Comparison of ENCODE assay signal across 1 cellular context in genomic region chr15:59104912-59105732, GRCh38.
TF ChIP-seq lines count a peak whose summit lies in the region.

Gene CCNB2 (plus strand): TSS chr15:59105146. CDS start chr15:59105269, 123 bp downstream.

TF ChIP-seq in HepG2, 621 proteins besides CTCF, POLR2A, EP300 and RAD21 (continued from another document and continues in another):
- TF ChIP-seq, protein P1, sequence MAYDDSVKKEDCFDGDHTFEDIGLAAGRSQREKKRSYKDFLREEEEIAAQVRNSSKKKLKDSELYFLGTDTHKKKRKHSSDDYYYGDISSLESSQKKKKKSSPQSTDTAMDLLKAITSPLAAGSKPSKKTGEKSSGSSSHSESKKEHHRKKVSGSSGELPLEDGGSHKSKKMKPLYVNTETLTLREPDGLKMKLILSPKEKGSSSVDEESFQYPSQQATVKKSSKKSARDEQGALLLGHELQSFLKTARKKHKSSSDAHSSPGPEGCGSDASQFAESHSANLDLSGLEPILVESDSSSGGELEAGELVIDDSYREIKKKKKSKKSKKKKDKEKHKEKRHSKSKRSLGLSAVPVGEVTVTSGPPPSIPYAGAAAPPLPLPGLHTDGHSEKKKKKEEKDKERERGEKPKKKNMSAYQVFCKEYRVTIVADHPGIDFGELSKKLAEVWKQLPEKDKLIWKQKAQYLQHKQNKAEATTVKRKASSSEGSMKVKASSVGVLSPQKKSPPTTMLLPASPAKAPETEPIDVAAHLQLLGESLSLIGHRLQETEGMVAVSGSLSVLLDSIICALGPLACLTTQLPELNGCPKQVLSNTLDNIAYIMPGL (CRISPR knock-in tag; IDR thresholded peaks at IDR 0.05; ENCODE audit: borderline replicate concordance in 1 of 2, low read depth in 1 of 2) = no peak
- TF ChIP-seq CCDC6 (CRISPR knock-in tag; IDR thresholded peaks at IDR 0.05) = peak; percentile 60; the same call in 1 of the 2 replicates
- no peak for TF ChIP-seq NFE2 (CRISPR knock-in tag; IDR thresholded peaks at IDR 0.05)
- TF ChIP-seq ZNF580 (CRISPR knock-in tag; IDR thresholded peaks at IDR 0.05; ENCODE audit: borderline replicate concordance, low read depth) = 0 out of 2 replicates have a peak, but pooled peaks have one; percentile 31
- TF ChIP-seq NFYC (CRISPR knock-in tag; IDR thresholded peaks at IDR 0.05) = peak; percentile 94
- TF ChIP-seq GZF1 (CRISPR knock-in tag; IDR thresholded peaks at IDR 0.05) = no peak
- no peak for TF ChIP-seq ZSCAN9 (CRISPR knock-in tag; IDR thresholded peaks at IDR 0.05; ENCODE audit: borderline replicate concordance)
- TF ChIP-seq PITX1 (CRISPR knock-in tag; IDR thresholded peaks at IDR 0.05) = peak; percentile 70; the same call in 1 of the 2 replicates
- TF ChIP-seq KDM1A (CRISPR knock-in tag; IDR thresholded peaks at IDR 0.05) = no peak
- no peak for TF ChIP-seq RBAK (CRISPR knock-in tag; IDR thresholded peaks at IDR 0.05)
- no peak for TF ChIP-seq ZNF225 (CRISPR knock-in tag; IDR thresholded peaks at IDR 0.05)
- no peak for TF ChIP-seq ZNF589 (CRISPR knock-in tag; conservative IDR thresholded peaks at IDR 0.05)
- TF ChIP-seq RBFOX2 (IDR thresholded peaks at IDR 0.05; ENCODE audit: low read depth, low read length) = peak; percentile 76
- TF ChIP-seq, protein P2, sequence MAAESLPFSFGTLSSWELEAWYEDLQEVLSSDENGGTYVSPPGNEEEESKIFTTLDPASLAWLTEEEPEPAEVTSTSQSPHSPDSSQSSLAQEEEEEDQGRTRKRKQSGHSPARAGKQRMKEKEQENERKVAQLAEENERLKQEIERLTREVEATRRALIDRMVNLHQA (CRISPR knock-in tag; IDR thresholded peaks at IDR 0.05) = no peak
- TF ChIP-seq, protein P3, sequence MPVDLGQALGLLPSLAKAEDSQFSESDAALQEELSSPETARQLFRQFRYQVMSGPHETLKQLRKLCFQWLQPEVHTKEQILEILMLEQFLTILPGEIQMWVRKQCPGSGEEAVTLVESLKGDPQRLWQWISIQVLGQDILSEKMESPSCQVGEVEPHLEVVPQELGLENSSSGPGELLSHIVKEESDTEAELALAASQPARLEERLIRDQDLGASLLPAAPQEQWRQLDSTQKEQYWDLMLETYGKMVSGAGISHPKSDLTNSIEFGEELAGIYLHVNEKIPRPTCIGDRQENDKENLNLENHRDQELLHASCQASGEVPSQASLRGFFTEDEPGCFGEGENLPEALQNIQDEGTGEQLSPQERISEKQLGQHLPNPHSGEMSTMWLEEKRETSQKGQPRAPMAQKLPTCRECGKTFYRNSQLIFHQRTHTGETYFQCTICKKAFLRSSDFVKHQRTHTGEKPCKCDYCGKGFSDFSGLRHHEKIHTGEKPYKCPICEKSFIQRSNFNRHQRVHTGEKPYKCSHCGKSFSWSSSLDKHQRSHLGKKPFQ (CRISPR knock-in tag; IDR thresholded peaks at IDR 0.05; ENCODE audit: insufficient replicate concordance) = no peak
- 0 out of 2 replicates have a peak, but pooled peaks have one; percentile 44 for TF ChIP-seq ZFP1 (CRISPR knock-in tag; IDR thresholded peaks at IDR 0.05)
- 0 out of 2 replicates have a peak, but pooled peaks have one; percentile 18 for TF ChIP-seq FOXO1 (CRISPR knock-in tag; IDR thresholded peaks at IDR 0.05)
- TF ChIP-seq KMT2A (CRISPR knock-in tag; IDR thresholded peaks at IDR 0.05) = peak; percentile 95
- TF ChIP-seq ZNF430 (CRISPR knock-in tag; IDR thresholded peaks at IDR 0.05) = no peak
- peak; percentile 66 for TF ChIP-seq BHLHE40 (IDR thresholded peaks at IDR 0.05; ENCODE audit: low read length)
- peak; percentile 67; the same call in 1 of the 2 replicates for TF ChIP-seq BRCA1 (CRISPR knock-in tag; IDR thresholded peaks at IDR 0.05)
- TF ChIP-seq MYC (CRISPR knock-in tag; IDR thresholded peaks at IDR 0.05; ENCODE audit: borderline replicate concordance) = peak; percentile 81
- TF ChIP-seq CEBPB (IDR thresholded peaks at IDR 0.05; ENCODE audit: borderline replicate concordance, low read depth, low read length) = no peak
- peak; percentile 33; the same call in 1 of the 2 replicates for TF ChIP-seq PRMT3 (CRISPR knock-in tag; IDR thresholded peaks at IDR 0.05; ENCODE audit: borderline replicate concordance, low read depth)
- TF ChIP-seq CHCHD3 (CRISPR knock-in tag; IDR thresholded peaks at IDR 0.05) = peak; percentile 66; the same call in 1 of the 2 replicates
- peak; percentile 46; the same call in 1 of the 2 replicates for TF ChIP-seq FOXJ3 (CRISPR knock-in tag; IDR thresholded peaks at IDR 0.05; ENCODE audit: borderline replicate concordance)
- TF ChIP-seq ZFP36L1 (CRISPR knock-in tag; IDR thresholded peaks at IDR 0.05) = no peak
- 0 out of 2 replicates have a peak, but pooled peaks have one; percentile 14 for TF ChIP-seq YEATS2 (CRISPR knock-in tag; IDR thresholded peaks at IDR 0.05; ENCODE audit: borderline replicate concordance)
- TF ChIP-seq, protein P4, sequence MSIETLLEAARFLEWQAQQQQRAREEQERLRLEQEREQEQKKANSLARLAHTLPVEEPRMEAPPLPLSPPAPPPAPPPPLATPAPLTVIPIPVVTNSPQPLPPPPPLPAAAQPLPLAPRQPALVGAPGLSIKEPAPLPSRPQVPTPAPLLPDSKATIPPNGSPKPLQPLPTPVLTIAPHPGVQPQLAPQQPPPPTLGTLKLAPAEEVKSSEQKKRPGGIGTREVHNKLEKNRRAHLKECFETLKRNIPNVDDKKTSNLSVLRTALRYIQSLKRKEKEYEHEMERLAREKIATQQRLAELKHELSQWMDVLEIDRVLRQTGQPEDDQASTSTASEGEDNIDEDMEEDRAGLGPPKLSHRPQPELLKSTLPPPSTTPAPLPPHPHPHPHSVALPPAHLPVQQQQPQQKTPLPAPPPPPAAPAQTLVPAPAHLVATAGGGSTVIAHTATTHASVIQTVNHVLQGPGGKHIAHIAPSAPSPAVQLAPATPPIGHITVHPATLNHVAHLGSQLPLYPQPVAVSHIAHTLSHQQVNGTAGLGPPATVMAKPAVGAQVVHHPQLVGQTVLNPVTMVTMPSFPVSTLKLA (IDR thresholded peaks at IDR 0.05) = peak; percentile 35
- no peak for TF ChIP-seq SRF (IDR thresholded peaks at IDR 0.05; ENCODE audit: low read depth, low read length)
- peak; percentile 86 for TF ChIP-seq POLR2AphosphoS5 (IDR thresholded peaks at IDR 0.05; ENCODE audit: low read depth, low read length)
- no peak for TF ChIP-seq SP140L (CRISPR knock-in tag; IDR thresholded peaks at IDR 0.05; ENCODE audit: borderline replicate concordance)
- TF ChIP-seq KAT7 (CRISPR knock-in tag; IDR thresholded peaks at IDR 0.05; ENCODE audit: borderline replicate concordance) = peak; percentile 20; the same call in 1 of the 2 replicates
- peak; percentile 27; the same call in 1 of the 2 replicates for TF ChIP-seq ARNTL (CRISPR knock-in tag; IDR thresholded peaks at IDR 0.05)
- 0 out of 2 replicates have a peak, but pooled peaks have one; percentile 63 for TF ChIP-seq ZNF598 (CRISPR knock-in tag; IDR thresholded peaks at IDR 0.05; ENCODE audit: borderline replicate concordance)
- peak; percentile 77; the same call in 1 of the 2 replicates for TF ChIP-seq DMAP1 (CRISPR knock-in tag; IDR thresholded peaks at IDR 0.05)
- no peak for TF ChIP-seq HMG20A (CRISPR knock-in tag; IDR thresholded peaks at IDR 0.05; ENCODE audit: borderline replicate concordance)
- TF ChIP-seq ZNF567 (CRISPR knock-in tag; IDR thresholded peaks at IDR 0.05; ENCODE audit: borderline replicate concordance) = 0 out of 2 replicates have a peak, but pooled peaks have one; percentile 33
- TF ChIP-seq, protein P5, sequence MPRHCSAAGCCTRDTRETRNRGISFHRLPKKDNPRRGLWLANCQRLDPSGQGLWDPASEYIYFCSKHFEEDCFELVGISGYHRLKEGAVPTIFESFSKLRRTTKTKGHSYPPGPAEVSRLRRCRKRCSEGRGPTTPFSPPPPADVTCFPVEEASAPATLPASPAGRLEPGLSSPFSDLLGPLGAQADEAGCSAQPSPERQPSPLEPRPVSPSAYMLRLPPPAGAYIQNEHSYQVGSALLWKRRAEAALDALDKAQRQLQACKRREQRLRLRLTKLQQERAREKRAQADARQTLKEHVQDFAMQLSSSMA (CRISPR knock-in tag; IDR thresholded peaks at IDR 0.05) = 0 out of 2 replicates have a peak, but pooled peaks have one; percentile 45
- TF ChIP-seq FLYWCH1 (CRISPR knock-in tag; IDR thresholded peaks at IDR 0.05) = 0 out of 2 replicates have a peak, but pooled peaks have one; percentile 32
- no peak for TF ChIP-seq ZNF12 (CRISPR knock-in tag; IDR thresholded peaks at IDR 0.05)
- peak; percentile 28; the same call in 1 of the 2 replicates for TF ChIP-seq ZNF124 (CRISPR knock-in tag; IDR thresholded peaks at IDR 0.05)
- TF ChIP-seq ATF2 (CRISPR knock-in tag; IDR thresholded peaks at IDR 0.05) = peak; percentile 55; the same call in 1 of the 2 replicates
- TF ChIP-seq BCL3 (CRISPR knock-in tag; IDR thresholded peaks at IDR 0.05) = 0 out of 2 replicates have a peak, but pooled peaks have one; percentile 50
- TF ChIP-seq ADNP (CRISPR knock-in tag; IDR thresholded peaks at IDR 0.05) = no peak
- TF ChIP-seq HOXA7 (CRISPR knock-in tag; IDR thresholded peaks at IDR 0.05) = no peak
- TF ChIP-seq, protein P6, sequence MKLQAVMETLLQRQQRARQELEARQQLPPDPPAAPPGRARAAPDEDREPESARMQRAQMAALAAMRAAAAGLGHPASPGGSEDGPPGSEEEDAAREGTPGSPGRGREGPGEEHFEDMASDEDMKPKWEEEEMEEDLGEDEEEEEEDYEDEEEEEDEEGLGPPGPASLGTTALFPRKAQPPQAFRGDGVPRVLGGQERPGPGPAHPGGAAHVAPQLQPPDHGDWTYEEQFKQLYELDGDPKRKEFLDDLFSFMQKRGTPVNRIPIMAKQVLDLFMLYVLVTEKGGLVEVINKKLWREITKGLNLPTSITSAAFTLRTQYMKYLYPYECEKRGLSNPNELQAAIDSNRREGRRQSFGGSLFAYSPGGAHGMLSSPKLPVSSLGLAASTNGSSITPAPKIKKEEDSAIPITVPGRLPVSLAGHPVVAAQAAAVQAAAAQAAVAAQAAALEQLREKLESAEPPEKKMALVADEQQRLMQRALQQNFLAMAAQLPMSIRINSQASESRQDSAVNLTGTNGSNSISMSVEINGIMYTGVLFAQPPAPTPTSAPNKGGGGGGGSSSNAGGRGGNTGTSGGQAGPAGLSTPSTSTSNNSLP (IDR thresholded peaks at IDR 0.05; ENCODE audit: low read depth, low read length) = no peak
- no peak for TF ChIP-seq PRPF4 (IDR thresholded peaks at IDR 0.05; ENCODE audit: low read depth, low read length, poor library complexity, severe bottlenecking)
- 0 out of 2 replicates have a peak, but pooled peaks have one; percentile 23 for TF ChIP-seq ZNF431 (CRISPR knock-in tag; IDR thresholded peaks at IDR 0.05; ENCODE audit: borderline replicate concordance, low read depth)
- TF ChIP-seq TFDP1 (CRISPR knock-in tag; IDR thresholded peaks at IDR 0.05; ENCODE audit: borderline replicate concordance) = peak; percentile 88
- TF ChIP-seq, protein P7, sequence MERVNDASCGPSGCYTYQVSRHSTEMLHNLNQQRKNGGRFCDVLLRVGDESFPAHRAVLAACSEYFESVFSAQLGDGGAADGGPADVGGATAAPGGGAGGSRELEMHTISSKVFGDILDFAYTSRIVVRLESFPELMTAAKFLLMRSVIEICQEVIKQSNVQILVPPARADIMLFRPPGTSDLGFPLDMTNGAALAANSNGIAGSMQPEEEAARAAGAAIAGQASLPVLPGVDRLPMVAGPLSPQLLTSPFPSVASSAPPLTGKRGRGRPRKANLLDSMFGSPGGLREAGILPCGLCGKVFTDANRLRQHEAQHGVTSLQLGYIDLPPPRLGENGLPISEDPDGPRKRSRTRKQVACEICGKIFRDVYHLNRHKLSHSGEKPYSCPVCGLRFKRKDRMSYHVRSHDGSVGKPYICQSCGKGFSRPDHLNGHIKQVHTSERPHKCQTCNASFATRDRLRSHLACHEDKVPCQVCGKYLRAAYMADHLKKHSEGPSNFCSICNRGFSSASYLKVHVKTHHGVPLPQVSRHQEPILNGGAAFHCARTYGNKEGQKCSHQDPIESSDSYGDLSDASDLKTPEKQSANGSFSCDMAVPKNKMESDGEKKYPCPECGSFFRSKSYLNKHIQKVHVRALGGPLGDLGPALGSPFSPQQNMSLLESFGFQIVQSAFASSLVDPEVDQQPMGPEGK (CRISPR knock-in tag; IDR thresholded peaks at IDR 0.05) = peak; percentile 56
- TF ChIP-seq ZNF552 (CRISPR knock-in tag; IDR thresholded peaks at IDR 0.05; ENCODE audit: borderline replicate concordance) = peak; percentile 74
- 0 out of 2 replicates have a peak, but pooled peaks have one; percentile 72 for TF ChIP-seq ZBTB42 (CRISPR knock-in tag; IDR thresholded peaks at IDR 0.05)
- TF ChIP-seq ZNF781 (CRISPR knock-in tag; IDR thresholded peaks at IDR 0.05; ENCODE audit: borderline replicate concordance, not compliant biosample characterization) = peak; percentile 91
- no peak for TF ChIP-seq MYNN (CRISPR knock-in tag; IDR thresholded peaks at IDR 0.05; ENCODE audit: low read depth)
- TF ChIP-seq EEA1 (CRISPR knock-in tag; IDR thresholded peaks at IDR 0.05; ENCODE audit: borderline replicate concordance) = 0 out of 2 replicates have a peak, but pooled peaks have one; percentile 71
- 0 out of 2 replicates have a peak, but pooled peaks have one; percentile 31 for TF ChIP-seq ZNF256 (CRISPR knock-in tag; conservative IDR thresholded peaks at IDR 0.05)
